In the genomic region with DNA sequence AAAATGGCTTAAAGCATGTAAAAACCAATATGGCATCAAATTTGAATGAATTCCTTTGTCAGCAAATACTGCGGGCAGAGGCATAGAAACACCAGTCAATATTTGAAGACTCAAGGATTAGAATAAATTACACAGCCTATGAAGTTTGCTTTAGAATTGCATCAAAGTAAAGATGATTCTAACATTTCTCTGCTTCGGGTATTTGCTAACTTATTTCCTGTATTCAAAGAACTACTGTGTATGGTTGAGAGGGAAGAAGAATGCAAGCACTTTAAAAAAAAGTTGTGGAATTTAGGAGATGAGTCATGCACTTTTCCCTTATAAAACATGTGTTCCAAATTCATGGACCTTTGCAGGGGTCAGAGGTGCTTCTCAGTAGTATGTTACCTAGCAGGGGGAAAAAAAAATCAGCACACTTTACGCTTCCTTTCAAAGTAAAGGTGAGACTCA, we compare ENCODE assay signal across 9 cellular contexts.
DNase-seq lines count a peak whose midpoint lies in the region; ATAC-seq and TF ChIP-seq lines count a peak whose summit lies in the region.
"Had no signal": no experiment of that assay in that cellular context is flagged by ENCODE, and none has a peak within 500 bp of the region (broad histone marks: within the 10 kb centered on the region; RNA-seq: fewer than 3 reads in every experiment).

No MANE protein-coding gene starts in this region.

- WGBS in upper lobe of left lung, 2 donors, result 49 to 57% methylated on average over 3 of the region's 3 CpGs

- no peak for TF ChIP-seq CTCF in upper lobe of left lung (IDR thresholded peaks at IDR 0.05)

- H3K4me1 Mint-ChIP-seq in activated T-cell treated with anti-CD3 and anti-CD28 coated beads, Interleukin-2, amount 50 U/mL, for 72 hours (ENCODE audit: low read depth), result peaks cover 100% of the 10 kb centered on the region
- peaks cover 91% of the 10 kb centered on the region for H3K4me1 Mint-ChIP-seq in activated T-helper 1 cell treated with anti-CD3 and anti-CD28 coated beads, Interleukin-12 subunit alpha, Interleukin-12 subunit beta, Interleukin-2, Interleukin-4 antibody, amounts not matched to agents 30 ng/mL and 10 ng/mL and 1 ng/mL, durations not matched to agents 14 hours and 24 hours and 36 hours (ENCODE audit: low read depth)
- H3K4me1 Mint-ChIP-seq in immature natural killer cell, result peaks cover 99 to 100% of the 10 kb centered on the region in 2 donors

- H3K36me3 ChIP-seq in upper lobe of left lung, result no peaks in the 10 kb centered on the region

- no peaks in the 10 kb centered on the region for H3K9me3 Mint-ChIP-seq in activated T-cell treated with anti-CD3 and anti-CD28 coated beads, Interleukin-2, amount 50 U/mL, for 72 hours
- no peaks in the 10 kb centered on the region for H3K9me3 Mint-ChIP-seq in activated T-helper 1 cell treated with anti-CD3 and anti-CD28 coated beads, Interleukin-12 subunit alpha, Interleukin-12 subunit beta, Interleukin-2, Interleukin-4 antibody, amounts not matched to agents 30 ng/mL and 10 ng/mL and 1 ng/mL, durations not matched to agents 14 hours and 24 hours and 36 hours
- no peaks in the 10 kb centered on the region for H3K9me3 Mint-ChIP-seq in immature natural killer cell
- H3K9me3 Mint-ChIP-seq: T-helper 1 cell treated with Interleukin-12 subunit alpha and Interleukin-12 subunit beta and Interleukin-4 antibody, amounts not matched to agents 30 μg/mL and 1 μg/mL, for 36 hours had no signal

- H3K4me1 ChIP-seq in upper lobe of left lung, result peaks cover 49 to 65% (median 58%) of the 10 kb centered on the region in 4 donors

- no peak for TF ChIP-seq EP300 in upper lobe of left lung (IDR thresholded peaks at IDR 0.05)

- no peaks in the 10 kb centered on the region for H3K27me3 Mint-ChIP-seq in activated T-cell treated with anti-CD3 and anti-CD28 coated beads, Interleukin-2, amount 50 U/mL, for 72 hours (ENCODE audit: low read depth)
- H3K27me3 Mint-ChIP-seq in activated T-helper 1 cell treated with anti-CD3 and anti-CD28 coated beads, Interleukin-12 subunit alpha, Interleukin-12 subunit beta, Interleukin-2, Interleukin-4 antibody, amounts not matched to agents 30 ng/mL and 10 ng/mL and 1 ng/mL, durations not matched to agents 14 hours and 24 hours and 36 hours (ENCODE audit: insufficient read depth), result no peaks in the 10 kb centered on the region
- peaks cover 3 to 15% (median 8%) of the 10 kb centered on the region in 3 donors for H3K27me3 Mint-ChIP-seq in immature natural killer cell (ENCODE audit: low read depth in 3 of 3)

- intact Hi-C loops in activated T-helper 1 cell treated with anti-CD3 and anti-CD28 coated beads, Interleukin-12 subunit alpha, Interleukin-12 subunit beta, Interleukin-2, Interleukin-4 antibody, amounts not matched to agents 30 ng/mL and 10 ng/mL and 1 ng/mL, durations not matched to agents 14 hours and 24 hours and 36 hours (cut with micrococcal nuclease), result no loop called here

- peak overlapping the region; percentile 5 to 68 (median 20) for H3K27ac ChIP-seq in upper lobe of left lung

- H3K36me3 Mint-ChIP-seq in activated T-cell treated with anti-CD3 and anti-CD28 coated beads, Interleukin-2, amount 50 U/mL, for 72 hours (ENCODE audit: insufficient read depth in 2 of 2), result no peaks in the 10 kb centered on the region
- peaks cover 10% of the 10 kb centered on the region for H3K36me3 Mint-ChIP-seq in activated T-helper 1 cell treated with anti-CD3 and anti-CD28 coated beads, Interleukin-12 subunit alpha, Interleukin-12 subunit beta, Interleukin-2, Interleukin-4 antibody, amounts not matched to agents 30 ng/mL and 10 ng/mL and 1 ng/mL, durations not matched to agents 14 hours and 24 hours and 36 hours (ENCODE audit: low read depth)
- H3K36me3 Mint-ChIP-seq in immature natural killer cell, result peaks cover 0 to 6% (median 4%) of the 10 kb centered on the region in 3 donors

- no peak for DNase-seq in activated T-cell treated with anti-CD3 and anti-CD28 coated beads, Interleukin-2, amount 50 U/mL, for 72 hours
- DNase-seq in activated T-cell treated with anti-CD3 and anti-CD28 coated beads, Interleukin-2, amount 50 U/mL, for 48 hours, result no peak
- DNase-seq in activated T-helper 1 cell treated with anti-CD3 and anti-CD28 coated beads, Interleukin-12 subunit alpha, Interleukin-12 subunit beta, Interleukin-2, Interleukin-4 antibody, amounts not matched to agents 30 ng/mL and 10 ng/mL and 1 ng/mL, durations not matched to agents 14 hours and 24 hours and 36 hours (ENCODE audit: low spot score), result no peak
- DNase-seq in immature natural killer cell, result no peak
- DNase-seq in upper lobe of left lung, result no peak

- ATAC-seq in activated T-cell treated with anti-CD3 and anti-CD28 coated beads, Interleukin-2, amount 50 U/mL, for 72 hours (replicated peaks in 1 of 2), result no peak
- ATAC-seq in upper lobe of left lung (ENCODE audit: low FRiP score in 2 of 2), result peak; percentile 55 to 72
- no peak for ATAC-seq in HG02759 (IDR thresholded peaks at IDR 0.05; ENCODE audit: unreplicated experiment)
- no peak for ATAC-seq in HG03432 (IDR thresholded peaks at IDR 0.05; ENCODE audit: unreplicated experiment)
- no peak for ATAC-seq in GM18511 (IDR thresholded peaks at IDR 0.05; ENCODE audit: unreplicated experiment)

- H3K27me3 ChIP-seq in upper lobe of left lung, result no peaks in the 10 kb centered on the region

- no peaks in the 10 kb centered on the region for H3K9me3 ChIP-seq in upper lobe of left lung

- TF ChIP-seq POLR2A in upper lobe of left lung (IDR thresholded peaks at IDR 0.05), result no peak

- peak overlapping the region; percentile 64 to 65 for H3K4me3 Mint-ChIP-seq in activated T-cell treated with anti-CD3 and anti-CD28 coated beads, Interleukin-2, amount 50 U/mL, for 72 hours
- H3K4me3 Mint-ChIP-seq in activated T-helper 1 cell treated with anti-CD3 and anti-CD28 coated beads, Interleukin-12 subunit alpha, Interleukin-12 subunit beta, Interleukin-2, Interleukin-4 antibody, amounts not matched to agents 30 ng/mL and 10 ng/mL and 1 ng/mL, durations not matched to agents 14 hours and 24 hours and 36 hours, result peak overlapping the region; percentile 1
- H3K4me3 Mint-ChIP-seq in immature natural killer cell, result peak overlapping the region; percentile 54 to 78 (median 73)
- H3K4me3 Mint-ChIP-seq: T-helper 1 cell treated with Interleukin-12 subunit alpha and Interleukin-12 subunit beta and Interleukin-4 antibody, amounts not matched to agents 30 μg/mL and 1 μg/mL, for 36 hours had no signal

- no peak overlapping the region for H3K4me3 ChIP-seq in upper lobe of left lung

- peak overlapping the region; percentile 98 for H3K27ac Mint-ChIP-seq in activated T-cell treated with anti-CD3 and anti-CD28 coated beads, Interleukin-2, amount 50 U/mL, for 72 hours
- peak overlapping the region; percentile 66 for H3K27ac Mint-ChIP-seq in activated T-helper 1 cell treated with anti-CD3 and anti-CD28 coated beads, Interleukin-12 subunit alpha, Interleukin-12 subunit beta, Interleukin-2, Interleukin-4 antibody, amounts not matched to agents 30 ng/mL and 10 ng/mL and 1 ng/mL, durations not matched to agents 14 hours and 24 hours and 36 hours
- peak overlapping the region; percentile 94 to 100 (median 96) for H3K27ac Mint-ChIP-seq in immature natural killer cell

Comparison
In these comparisons a context has a peak if more than half of its experiments do, and no peak if none do; other contexts are left out.
1. ATAC-seq: peak in upper lobe of left lung (2 of 2); none in activated T-cell treated with anti-CD3 and anti-CD28 coated beads, Interleukin-2, amount 50 U/mL, for 72 hours (0 of 2), HG02759 (single experiment), HG03432 (single experiment) and GM18511 (single experiment).
2. H3K4me3 Mint-ChIP-seq: peak in every context shown above with its lines; median percentile 73 in immature natural killer cell; 64 in activated T-cell treated with anti-CD3 and anti-CD28 coated beads, Interleukin-2, amount 50 U/mL, for 72 hours; 1 in activated T-helper 1 cell treated with anti-CD3 and anti-CD28 coated beads, Interleukin-12 subunit alpha, Interleukin-12 subunit beta, Interleukin-2, Interleukin-4 antibody, amounts not matched to agents 30 ng/mL and 10 ng/mL and 1 ng/mL, durations not matched to agents 14 hours and 24 hours and 36 hours.
3. Peak in every context shown above with its lines, with median percentiles within 50 percentile points of each other: H3K27ac Mint-ChIP-seq.